ENCODE assay signal across 17 cellular contexts in genomic region chr4:3010998-3011397, GRCh38. TPM values are rescaled to one million over a fixed set of nuclear protein-coding genes. Genes with fewer than 3 reads are reported as not detected.
DNase-seq lines count a peak whose midpoint lies in the region; ATAC-seq and TF ChIP-seq lines count a peak whose summit lies in the region.
"Had no signal": no experiment of that assay in that cellular context is flagged by ENCODE, and none has a peak within 500 bp of the region (broad histone marks: within the 10 kb centered on the region; RNA-seq: fewer than 3 reads in every experiment).

No MANE protein-coding gene starts in this region.

- no peaks in the 10 kb centered on the region for H3K9me3 ChIP-seq in spleen
- H3K9me3 ChIP-seq: neutrophil had no signal

- TF ChIP-seq CTCF in astrocyte of the spinal cord (IDR thresholded peaks at IDR 0.05; ENCODE audit: low read depth, low read length) (no peak), spleen (IDR thresholded peaks at IDR 0.05 in 8 of 11, conservative IDR thresholded peaks at IDR 0.05 in 3 of 11) (no peak)

- H3K4me3 ChIP-seq in astrocyte of the spinal cord (ENCODE audit: low read depth, low read length) = no peak overlapping the region
- no peak overlapping the region for H3K4me3 ChIP-seq in spleen
- H3K4me3 ChIP-seq: SK-N-MC had no signal

- no peak overlapping the region for H3K27ac Mint-ChIP-seq in T-helper 2 cell treated with Interferon-gamma antibody and Interleukin-4, amounts not matched to agents 5 μg/mL and 100 μg/mL, for 36 hours
- H3K27ac Mint-ChIP-seq: activated B cell treated with CpG ODN at 0.5 μM for 24 hours; CD8-positive, alpha-beta T cell; stimulated activated naive B cell treated with anti-CD40 and anti-IgM and Interleukin-4, amounts not matched to agents 10 μg/mL and 1 μg/mL and 100 μg/mL, for 72 hours had no signal

- peak overlapping the region in 5 of 8 donors; percentile 19 to 57 (median 40) for H3K27ac ChIP-seq in spleen
- H3K27ac ChIP-seq: neutrophil, SK-N-MC had no signal

- 77 to 94% (median 83%) methylated on average over 5 of the region's 5 CpGs for WGBS in spleen, 5 donors

- no peaks in the 10 kb centered on the region for H3K36me3 Mint-ChIP-seq in T-helper 2 cell treated with Interferon-gamma antibody and Interleukin-4, amounts not matched to agents 5 μg/mL and 100 μg/mL, for 36 hours (ENCODE audit: low read depth)
- H3K36me3 Mint-ChIP-seq: CD8-positive, alpha-beta T cell; stimulated activated naive B cell treated with anti-CD40 and anti-IgM and Interleukin-4, amounts not matched to agents 10 μg/mL and 1 μg/mL and 100 μg/mL, for 72 hours had no signal

- H3K4me1 Mint-ChIP-seq in T-helper 2 cell treated with Interferon-gamma antibody and Interleukin-4, amounts not matched to agents 5 μg/mL and 100 μg/mL, for 36 hours (ENCODE audit: low read depth) = peaks cover 11% of the 10 kb centered on the region
- H3K4me1 Mint-ChIP-seq: activated B cell treated with CpG ODN at 0.5 μM for 24 hours; central memory CD8-positive, alpha-beta T cell had no signal

- no peak for TF ChIP-seq POLR2A in spleen (IDR thresholded peaks at IDR 0.05)

- H3K36me3 ChIP-seq in spleen = no peaks in the 10 kb centered on the region
- H3K36me3 ChIP-seq: neutrophil had no signal

- no peaks in the 10 kb centered on the region for H3K27me3 ChIP-seq in spleen (replicated peaks in 1 of 7)
- H3K27me3 ChIP-seq: neutrophil had no signal

- no peaks in the 10 kb centered on the region for H3K27me3 Mint-ChIP-seq in T-helper 2 cell treated with Interferon-gamma antibody and Interleukin-4, amounts not matched to agents 5 μg/mL and 100 μg/mL, for 36 hours (ENCODE audit: low read depth)
- H3K27me3 Mint-ChIP-seq: stimulated activated naive B cell treated with anti-CD40 and anti-IgM and Interleukin-4, amounts not matched to agents 10 μg/mL and 1 μg/mL and 100 μg/mL, for 72 hours had no signal

- H3K4me1 ChIP-seq in spleen = no peaks in the 10 kb centered on the region

- H3K4me3 Mint-ChIP-seq in T-helper 2 cell treated with Interferon-gamma antibody and Interleukin-4, amounts not matched to agents 5 μg/mL and 100 μg/mL, for 36 hours = no peak overlapping the region
- H3K4me3 Mint-ChIP-seq: activated B cell treated with CpG ODN at 0.5 μM for 24 hours; activated T-cell treated with anti-CD3 and anti-CD28 coated beads, Interleukin-2, amount 50 U/mL, for 4 hours; CD8-positive, alpha-beta T cell; central memory CD8-positive, alpha-beta T cell; stimulated activated naive B cell treated with anti-CD40 and anti-IgM and Interleukin-4, amounts not matched to agents 10 μg/mL and 1 μg/mL and 100 μg/mL, for 72 hours had no signal

- in situ Hi-C loops in astrocyte of the spinal cord (cut with HindIII; ENCODE audit: low sequenced_read_pairs) = no loop called here

- no peaks in the 10 kb centered on the region for H3K9me3 Mint-ChIP-seq in T-helper 2 cell treated with Interferon-gamma antibody and Interleukin-4, amounts not matched to agents 5 μg/mL and 100 μg/mL, for 36 hours
- H3K9me3 Mint-ChIP-seq: activated B cell treated with CpG ODN at 0.5 μM for 24 hours; activated T-cell treated with anti-CD3 and anti-CD28 coated beads, Interleukin-2, amount 50 U/mL, for 4 hours; CD8-positive, alpha-beta T cell; central memory CD8-positive, alpha-beta T cell; stimulated activated naive B cell treated with anti-CD40 and anti-IgM and Interleukin-4, amounts not matched to agents 10 μg/mL and 1 μg/mL and 100 μg/mL, for 72 hours had no signal

- peak; percentile 78 for DNase-seq in GM04504 (ENCODE audit: low read depth)
- DNase-seq in astrocyte of the spinal cord (ENCODE audit: low read depth, low spot score) = peak; percentile 42
- peak; percentile 44 for DNase-seq in foreskin melanocyte
- no peak for DNase-seq in spleen
- no peak for DNase-seq in NCI-H1694 treated with DMSO at 0.1 percent for 48 hours (lab: John Stamatoyannopoulos, UW)
- DNase-seq in T-helper 2 cell treated with Interferon-gamma antibody and Interleukin-4, amounts not matched to agents 5 μg/mL and 100 μg/mL, for 36 hours (ENCODE audit: low spot score) = no peak
- no peak for DNase-seq in NCI-H2081 (lab: John Stamatoyannopoulos, UW)
- DNase-seq: activated B cell treated with CpG ODN at 0.5 μM for 24 hours; activated T-cell treated with anti-CD3 and anti-CD28 coated beads, Interleukin-2, amount 50 U/mL, for 4 hours; CD8-positive, alpha-beta T cell; NCI-H1694; NCI-H748 treated with DMSO at 0.1 percent for 48 hours; stimulated activated naive B cell treated with anti-CD40 and anti-IgM and Interleukin-4, amounts not matched to agents 10 μg/mL and 1 μg/mL and 100 μg/mL, for 72 hours had no signal

- intact Hi-C loops in spleen (cut with DNase I; ENCODE audit: low total_unique reads) = no loop called here

- ATAC-seq in HG02938 (IDR thresholded peaks at IDR 0.05; ENCODE audit: unreplicated experiment) = no peak
- ATAC-seq: activated T-cell treated with anti-CD3 and anti-CD28 coated beads, Interleukin-2, amount 50 U/mL, for 4 hours; CD8-positive, alpha-beta T cell; stimulated activated naive B cell treated with anti-CD40 and anti-IgM and Interleukin-4, amounts not matched to agents 10 μg/mL and 1 μg/mL and 100 μg/mL, for 72 hours had no signal

RNA-seq across cellular contexts. Expression of gene GRK4, which starts 47.6 kb away (rescaled TPM):
- 1 to 10 TPM; 1.8 to 4.3 (median 2.6) TPM for total RNA-seq in spleen
- polyA plus RNA-seq in spleen = 1 to 10 TPM; 1.0 to 1.7 (median 1.2) TPM

RNA-seq across cellular contexts. Expression of gene NOP14, which starts 47.8 kb away (rescaled TPM):
- 10 to 100 TPM; 21.1 to 30.5 (median 25.0) TPM for total RNA-seq in spleen
- 10 to 100 TPM; 10.2 to 20.3 (median 12.2) TPM for polyA plus RNA-seq in spleen

Comparison
In these comparisons a context has a peak if more than half of its experiments do, and no peak if none do; other contexts are left out.
1. DNase-seq: peak in GM04504 (single experiment), astrocyte of the spinal cord (single experiment) and foreskin melanocyte (single experiment); none in spleen (single experiment), NCI-H1694 treated with DMSO at 0.1 percent for 48 hours (single experiment), T-helper 2 cell treated with Interferon-gamma antibody and Interleukin-4, amounts not matched to agents 5 μg/mL and 100 μg/mL, for 36 hours (single experiment) and NCI-H2081 (0 of 2).